Comparison of ENCODE assay signal across 18 cellular contexts in genomic region chr3:9553021-9553948, GRCh38. TPM values are rescaled to one million over a fixed set of nuclear protein-coding genes. Genes with fewer than 3 reads are reported as not detected.
A peak's percentile ranks its signal among the peaks of the same experiment; 100 is the strongest.
DNase-seq lines count a peak whose midpoint lies in the region; ATAC-seq and TF ChIP-seq lines count a peak whose summit lies in the region.
"Had no signal": no experiment of that assay in that cellular context is flagged by ENCODE, and none has a peak within 500 bp of the region (broad histone marks: within the 10 kb centered on the region; RNA-seq: fewer than 3 reads in every experiment).

Gene LHFPL4 (minus strand): TSS chr3:9553822. CDS start chr3:9552679, 1,143 bp downstream.

- H3K36me3 ChIP-seq in NT2/D1 (ENCODE audit: insufficient read depth, insufficient read length, low read length), result no peaks in the 10 kb centered on the region
- no peaks in the 10 kb centered on the region for H3K36me3 ChIP-seq in iPS-18a (ENCODE audit: control insufficient read depth, low read depth, low read length)
- no peaks in the 10 kb centered on the region for H3K36me3 ChIP-seq in testis (ENCODE audit: low read depth, missing control alignments)
- H3K36me3 ChIP-seq: vagina had no signal

- H3K9ac ChIP-seq in NT2/D1 (ENCODE audit: insufficient read length, low read depth) (peak within 1 kb of the TSS; percentile 61), iPS-18a (ENCODE audit: low read length) (no peak within 1 kb of the TSS)

- DNase-seq in activated CD4-positive, alpha-beta T cell treated with anti-CD3 and anti-CD28 coated beads for 36 hours, result peak; percentile 8
- no peak for DNase-seq in activated CD4-positive, alpha-beta T cell treated with anti-CD3 and anti-CD28 coated beads for 4 hours
- no peak for DNase-seq in NT2/D1 (ENCODE audit: low read depth, low spot score)
- peak; percentile 31 for DNase-seq in testis
- DNase-seq in GM19240 (ENCODE audit: insufficient read length, low spot score), result no peak
- no peak for DNase-seq in HuH-7 (ENCODE audit: low spot score)
- DNase-seq: activated B cell treated with CpG ODN at 0.5 μM for 24 hours; activated T-cell treated with anti-CD3 and anti-CD28 coated beads, Interleukin-2, amount 50 U/mL, for 72 hours; DMS79 treated with DMSO at 0.1 percent for 48 hours; foreskin keratinocyte; Kasumi-1; NCI-H524 treated with DMSO at 0.1 percent for 48 hours; stimulated activated CD4-positive, alpha-beta T cell treated with anti-CD3 and anti-CD28 coated beads, Interleukin-12 subunit alpha, Interleukin-12 subunit beta, amount 100 ng/mL, for 4 hours had no signal

- H3K4me1 Mint-ChIP-seq in activated CD4-positive, alpha-beta T cell treated with anti-CD3 and anti-CD28 coated beads for 36 hours, result peaks cover 3% of the 10 kb centered on the region

- peaks cover 43% of the 10 kb centered on the region for H3K27me3 Mint-ChIP-seq in activated CD4-positive, alpha-beta T cell treated with anti-CD3 and anti-CD28 coated beads for 36 hours

- no peak within 1 kb of the TSS for H3K27ac Mint-ChIP-seq in activated CD4-positive, alpha-beta T cell treated with anti-CD3 and anti-CD28 coated beads for 36 hours
- H3K27ac Mint-ChIP-seq: activated B cell treated with CpG ODN at 0.5 μM for 24 hours; activated T-cell treated with anti-CD3 and anti-CD28 coated beads, Interleukin-2, amount 50 U/mL, for 72 hours had no signal

- peaks cover 65% of the 10 kb centered on the region for H3K27me3 ChIP-seq in NT2/D1 (ENCODE audit: insufficient read depth, insufficient read length)
- peaks cover 23% of the 10 kb centered on the region for H3K27me3 ChIP-seq in iPS-18a (ENCODE audit: control insufficient read depth, insufficient read depth, low read length)
- H3K27me3 ChIP-seq in testis, result no peaks in the 10 kb centered on the region

- H3K36me3 Mint-ChIP-seq in activated CD4-positive, alpha-beta T cell treated with anti-CD3 and anti-CD28 coated beads for 36 hours (ENCODE audit: low read depth), result no peaks in the 10 kb centered on the region

- no peak within 1 kb of the TSS for H3K4me3 Mint-ChIP-seq in activated CD4-positive, alpha-beta T cell treated with anti-CD3 and anti-CD28 coated beads for 36 hours
- H3K4me3 Mint-ChIP-seq: activated B cell treated with CpG ODN at 0.5 μM for 24 hours had no signal

- H3K4me1 ChIP-seq in NT2/D1 (ENCODE audit: insufficient read depth, insufficient read length) (no peaks in the 10 kb centered on the region), iPS-18a (ENCODE audit: control insufficient read depth, low read depth, low read length) (peaks cover 12% of the 10 kb centered on the region), testis (no peaks in the 10 kb centered on the region)
- H3K4me1 ChIP-seq: foreskin keratinocyte, vagina had no signal

- no peaks in the 10 kb centered on the region for H3K9me3 ChIP-seq in NT2/D1 (ENCODE audit: insufficient read depth, low read length)
- H3K9me3 ChIP-seq in iPS-18a (ENCODE audit: control insufficient read depth, low read depth, low read length), result no peaks in the 10 kb centered on the region
- H3K9me3 ChIP-seq in testis, result no peaks in the 10 kb centered on the region
- H3K9me3 ChIP-seq: vagina had no signal

- no peak for TF ChIP-seq POLR2A in testis (IDR thresholded peaks at IDR 0.05)

- H3K27ac ChIP-seq in iPS-18a (ENCODE audit: low read length), result no peak within 1 kb of the TSS
- H3K27ac ChIP-seq in testis, result no peak within 1 kb of the TSS
- H3K27ac ChIP-seq: foreskin keratinocyte, vagina had no signal

- no peak for TF ChIP-seq CTCF in testis (IDR thresholded peaks at IDR 0.05)

- peaks cover 2% of the 10 kb centered on the region for H3K9me3 Mint-ChIP-seq in activated CD4-positive, alpha-beta T cell treated with anti-CD3 and anti-CD28 coated beads for 36 hours (ENCODE audit: low read depth)
- H3K9me3 Mint-ChIP-seq: activated B cell treated with CpG ODN at 0.5 μM for 24 hours, neural crest cell had no signal

- intact Hi-C loops in activated CD4-positive, alpha-beta T cell treated with anti-CD3 and anti-CD28 coated beads for 36 hours (cut with DNase I, micrococcal nuclease), result no loop called here
- intact Hi-C loops in testis (cut with DNase I; ENCODE audit: low total_unique reads), result no loop called here

- CTCF ChIA-PET in activated CD4-positive, alpha-beta T cell treated with anti-CD3 and anti-CD28 coated beads for 36 hours (lab: Charles Lee), result interaction anchor here (0.6 kb wide), 1 partner anchor 827 kb away, joined by 3 read pairs; no protein-coding TSS in a partner anchor

- H3K4me3 ChIP-seq in NT2/D1 (ENCODE audit: insufficient read length, low read depth) (peak within 1 kb of the TSS; percentile 55), iPS-18a (ENCODE audit: low read length) (peak within 1 kb of the TSS; percentile 70), testis (peak within 1 kb of the TSS in 1 of 2 donors; percentile 29)
- H3K4me3 ChIP-seq: vagina had no signal

- 1 to 3% methylated on average over 12 to 42 of the region's 75 CpGs for WGBS in testis, 2 donors

- POLR2A ChIA-PET in activated CD4-positive, alpha-beta T cell treated with anti-CD3 and anti-CD28 coated beads for 36 hours (lab: Charles Lee), result interaction anchor here (0.5 kb wide), 1 partner anchor 51 kb away, joined by 3 read pairs; no protein-coding TSS in a partner anchor

- no peak for ATAC-seq in activated CD4-positive, alpha-beta T cell treated with anti-CD3 and anti-CD28 coated beads for 36 hours
- no peak for ATAC-seq in GM21390 (IDR thresholded peaks at IDR 0.05; ENCODE audit: unreplicated experiment)
- ATAC-seq: activated T-cell treated with anti-CD3 and anti-CD28 coated beads, Interleukin-2, amount 50 U/mL, for 72 hours; left lobe of liver had no signal

RNA-seq across cellular contexts. Expression of gene LHFPL4, which starts in this region (rescaled TPM):
- total RNA-seq in activated CD4-positive, alpha-beta T cell treated with anti-CD3 and anti-CD28 coated beads for 36 hours, result not detected
- total RNA-seq in testis, result 1 to 10 TPM; 1.3 to 2.3 TPM
- 1.3 TPM for polyA plus RNA-seq in testis (ENCODE audit: insufficient read depth, low read depth, low replicate concordance)
- total RNA-seq: activated B cell treated with CpG ODN at 0.5 μM for 24 hours; activated T-cell treated with anti-CD3 and anti-CD28 coated beads, Interleukin-2, amount 50 U/mL, for 72 hours; foreskin keratinocyte; vagina had no signal
- polyA plus RNA-seq: foreskin keratinocyte had no signal

Comparison
In these comparisons a context has a peak if more than half of its experiments do, and no peak if none do; other contexts are left out.
1. Peak in DNase-seq in activated CD4-positive, alpha-beta T cell treated with anti-CD3 and anti-CD28 coated beads for 36 hours; RNA of the gene not detected or under 1 TPM.